In genomic region chr20:60693513-60694133, GRCh38 we compare ENCODE assay signal across 21 cellular contexts.
"Had no signal": no experiment of that assay in that cellular context is flagged by ENCODE, and none has a peak within 500 bp of the region (broad histone marks: within the 10 kb centered on the region; RNA-seq: fewer than 3 reads in every experiment).

No MANE protein-coding gene starts in this region.

- H3K36me3 Mint-ChIP-seq: activated naive CD8-positive, alpha-beta T cell; stimulated activated effector memory CD8-positive, alpha-beta T cell treated with anti-CD3 and anti-CD28 coated beads, Interleukin-12 subunit alpha, Interleukin-12 subunit beta, amount 100 ng/mL, for 72 hours had no signal

- H3K4me1 ChIP-seq: colonic mucosa, esophagus muscularis mucosa, left lung, tibial artery had no signal

- H3K27ac ChIP-seq: colonic mucosa, dorsolateral prefrontal cortex, esophagus muscularis mucosa, hepatocyte, left lung, tibial artery had no signal

- H3K4me3 ChIP-seq: colonic mucosa, dorsolateral prefrontal cortex, esophagus muscularis mucosa, hepatocyte, left lung, lung, tibial artery had no signal

- ATAC-seq: activated CD8-positive, alpha-beta T cell treated with anti-CD3 and anti-CD28 coated beads for 36 hours; effector memory CD8-positive, alpha-beta T cell; left lung; naive thymus-derived CD4-positive, alpha-beta T cell; sciatic nerve; stimulated activated effector memory CD8-positive, alpha-beta T cell treated with anti-CD3 and anti-CD28 coated beads, Interleukin-12 subunit alpha, Interleukin-12 subunit beta, amount 100 ng/mL, for 72 hours; stimulated activated naive CD8-positive, alpha-beta T cell treated with anti-CD3 and anti-CD28 coated beads, Interleukin-15, amount 100 ng/mL, for 72 hours had no signal

- H3K27ac Mint-ChIP-seq: activated CD4-positive, alpha-beta T cell treated with anti-CD3 and anti-CD28 coated beads, Interleukin-2, amount 10 ng/mL, durations not matched to agents 7 days and 5 days; activated CD8-positive, alpha-beta T cell treated with anti-CD3 and anti-CD28 coated beads for 36 hours; activated naive CD8-positive, alpha-beta T cell; effector memory CD8-positive, alpha-beta T cell; naive thymus-derived CD4-positive, alpha-beta T cell; stimulated activated effector memory CD8-positive, alpha-beta T cell treated with anti-CD3 and anti-CD28 coated beads, Interleukin-12 subunit alpha, Interleukin-12 subunit beta, amount 100 ng/mL, for 72 hours; stimulated activated naive CD8-positive, alpha-beta T cell treated with anti-CD3 and anti-CD28 coated beads, Interleukin-15, amount 100 ng/mL, for 72 hours had no signal

- DNase-seq: activated CD4-positive, alpha-beta T cell treated with anti-CD3 and anti-CD28 coated beads, Interleukin-2, amount 10 ng/mL, durations not matched to agents 7 days and 5 days; activated CD4-positive, CD25-positive, alpha-beta regulatory T cell treated with anti-CD3 and anti-CD28 coated beads, Interleukin-2, amount 50 U/mL, for 72 hours; activated CD8-positive, alpha-beta T cell treated with anti-CD3 and anti-CD28 coated beads for 36 hours; colonic mucosa; dorsolateral prefrontal cortex; effector memory CD8-positive, alpha-beta T cell; glutamatergic neuron; kidney glomerular epithelial cell; left lung; naive thymus-derived CD4-positive, alpha-beta T cell; small intestine; stimulated activated CD4-positive, alpha-beta T cell treated with anti-CD3 and anti-CD28 coated beads, Interleukin-2, amount 100 ng/mL, for 24 hours; stimulated activated naive CD8-positive, alpha-beta T cell treated with anti-CD3 and anti-CD28 coated beads, Interleukin-15, amount 100 ng/mL, for 72 hours; tibial artery had no signal

- H3K9me3 Mint-ChIP-seq: activated CD4-positive, alpha-beta T cell treated with anti-CD3 and anti-CD28 coated beads, Interleukin-2, amount 10 ng/mL, durations not matched to agents 7 days and 5 days; activated CD8-positive, alpha-beta T cell treated with anti-CD3 and anti-CD28 coated beads for 36 hours; effector memory CD8-positive, alpha-beta T cell; neural crest cell; stimulated activated effector memory CD8-positive, alpha-beta T cell treated with anti-CD3 and anti-CD28 coated beads, Interleukin-12 subunit alpha, Interleukin-12 subunit beta, amount 100 ng/mL, for 72 hours had no signal

- H3K9me3 ChIP-seq: colonic mucosa, esophagus muscularis mucosa, left lung, tibial artery had no signal

- H3K4me3 Mint-ChIP-seq: activated CD4-positive, alpha-beta T cell treated with anti-CD3 and anti-CD28 coated beads, Interleukin-2, amount 10 ng/mL, durations not matched to agents 7 days and 5 days; activated CD8-positive, alpha-beta T cell treated with anti-CD3 and anti-CD28 coated beads for 36 hours; activated naive CD8-positive, alpha-beta T cell; effector memory CD8-positive, alpha-beta T cell; naive thymus-derived CD4-positive, alpha-beta T cell; neural crest cell; stimulated activated effector memory CD8-positive, alpha-beta T cell treated with anti-CD3 and anti-CD28 coated beads, Interleukin-12 subunit alpha, Interleukin-12 subunit beta, amount 100 ng/mL, for 72 hours; stimulated activated naive CD8-positive, alpha-beta T cell treated with anti-CD3 and anti-CD28 coated beads, Interleukin-15, amount 100 ng/mL, for 72 hours had no signal

- H3K36me3 ChIP-seq: colonic mucosa, esophagus muscularis mucosa, left lung, tibial artery had no signal

- H3K27me3 ChIP-seq: colonic mucosa, esophagus muscularis mucosa, hepatocyte, left lung, tibial artery had no signal

- H3K4me1 Mint-ChIP-seq: activated CD4-positive, alpha-beta T cell treated with anti-CD3 and anti-CD28 coated beads, Interleukin-2, amount 10 ng/mL, durations not matched to agents 7 days and 5 days; naive thymus-derived CD4-positive, alpha-beta T cell; stimulated activated effector memory CD8-positive, alpha-beta T cell treated with anti-CD3 and anti-CD28 coated beads, Interleukin-12 subunit alpha, Interleukin-12 subunit beta, amount 100 ng/mL, for 72 hours had no signal
